12 cellular contexts compared by ENCODE assay signal in the genomic region with DNA sequence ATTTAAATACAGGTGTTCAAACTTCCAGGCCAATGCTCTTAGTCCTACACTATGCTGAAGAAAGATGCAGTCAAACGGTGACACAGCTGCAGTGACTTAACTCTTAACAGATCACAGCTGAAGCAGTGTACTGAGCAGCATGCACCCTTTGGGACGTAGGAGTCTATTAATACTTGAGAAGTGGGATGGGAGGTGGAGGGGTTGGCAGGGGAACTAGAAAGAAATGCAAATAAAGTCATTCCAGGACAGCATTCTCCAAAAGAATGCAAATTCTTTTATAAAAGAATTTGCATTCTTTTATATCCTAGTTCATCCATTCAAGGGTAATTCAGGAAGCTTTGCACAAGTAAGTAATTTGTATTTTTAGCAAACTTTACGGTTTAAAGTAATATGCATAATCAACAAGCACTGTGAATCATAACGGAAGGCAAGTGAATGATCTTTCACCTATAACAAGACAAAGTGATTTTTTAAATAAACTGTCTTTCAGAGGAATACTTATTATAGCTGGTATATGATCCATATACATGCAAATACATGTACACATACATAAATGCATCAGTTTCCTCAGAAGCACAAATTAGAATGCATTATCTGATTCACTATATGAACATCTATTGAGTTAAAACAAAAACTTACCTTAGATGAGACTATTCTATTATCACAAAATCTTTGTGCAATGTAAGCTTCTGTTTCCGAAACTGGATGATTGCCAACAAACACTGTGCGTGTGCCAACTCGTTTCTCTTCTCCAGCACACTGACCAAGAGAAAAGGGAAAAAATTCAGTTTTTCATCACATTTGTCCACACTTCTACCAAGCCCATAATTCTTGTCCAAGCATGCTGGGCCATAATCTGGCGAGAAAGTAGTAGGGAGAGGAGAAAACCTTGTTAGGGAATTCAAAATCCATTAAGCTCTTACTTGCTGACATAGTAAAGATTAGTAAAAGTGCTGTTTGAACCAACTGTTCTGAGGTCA.
DNase-seq lines count a peak whose midpoint lies in the region; ATAC-seq and TF ChIP-seq lines count a peak whose summit lies in the region.
"Had no signal": no experiment of that assay in that cellular context is flagged by ENCODE, and none has a peak within 500 bp of the region (broad histone marks: within the 10 kb centered on the region; RNA-seq: fewer than 3 reads in every experiment).

No MANE protein-coding gene starts in this region.

- peaks cover 27% of the 10 kb centered on the region for H3K36me3 Mint-ChIP-seq in endodermal cell (ENCODE audit: low read depth)
- H3K36me3 Mint-ChIP-seq in activated naive CD4-positive, alpha-beta T cell treated with anti-CD3 and anti-CD28 coated beads for 36 hours (ENCODE audit: low read depth): peaks cover 2% of the 10 kb centered on the region

- H3K4me3 Mint-ChIP-seq in endodermal cell: no peak overlapping the region
- no peak overlapping the region for H3K4me3 Mint-ChIP-seq in activated naive CD4-positive, alpha-beta T cell treated with anti-CD3 and anti-CD28 coated beads for 36 hours
- no peak overlapping the region for H3K4me3 Mint-ChIP-seq in stimulated activated naive CD8-positive, alpha-beta T cell treated with anti-CD3 and anti-CD28 coated beads, Interleukin-15, amount 100 ng/mL, for 72 hours
- H3K4me3 Mint-ChIP-seq: activated naive CD8-positive, alpha-beta T cell treated with anti-CD3 and anti-CD28 coated beads, Interleukin-2, amount 10 ng/mL, durations not matched to agents 7 days and 5 days; naive thymus-derived CD8-positive, alpha-beta T cell had no signal

- no peak for TF ChIP-seq POLR2A in GM18505 (IDR thresholded peaks at IDR 0.05; ENCODE audit: borderline replicate concordance, extremely low read depth, insufficient read depth, insufficient read length)

- peak; percentile 52 for ATAC-seq in GM18505 (IDR thresholded peaks at IDR 0.05; ENCODE audit: unreplicated experiment)
- ATAC-seq in stimulated activated naive CD8-positive, alpha-beta T cell treated with anti-CD3 and anti-CD28 coated beads, Interleukin-15, amount 100 ng/mL, for 72 hours: no peak
- ATAC-seq: naive thymus-derived CD8-positive, alpha-beta T cell; upper lobe of right lung had no signal

- CTCF ChIA-PET in activated naive CD4-positive, alpha-beta T cell treated with anti-CD3 and anti-CD28 coated beads for 36 hours (lab: Charles Lee): no interaction called here

- H3K27me3 Mint-ChIP-seq in endodermal cell (ENCODE audit: insufficient read depth): peaks cover 4% of the 10 kb centered on the region
- H3K27me3 Mint-ChIP-seq in activated naive CD4-positive, alpha-beta T cell treated with anti-CD3 and anti-CD28 coated beads for 36 hours (ENCODE audit: low read depth): no peaks in the 10 kb centered on the region
- no peaks in the 10 kb centered on the region for H3K27me3 Mint-ChIP-seq in stimulated activated naive CD8-positive, alpha-beta T cell treated with anti-CD3 and anti-CD28 coated beads, Interleukin-15, amount 100 ng/mL, for 72 hours
- H3K27me3 Mint-ChIP-seq: activated naive CD8-positive, alpha-beta T cell treated with anti-CD3 and anti-CD28 coated beads, Interleukin-2, amount 10 ng/mL, durations not matched to agents 7 days and 5 days; naive thymus-derived CD8-positive, alpha-beta T cell had no signal

- DNase-seq in NCI-H460 (ENCODE audit: extremely low read depth, low read depth): peak; percentile 21
- no peak for DNase-seq in endodermal cell
- DNase-seq in renal cortical epithelial cell (ENCODE audit: low read depth): peak; percentile 11
- no peak for DNase-seq in activated naive CD4-positive, alpha-beta T cell treated with anti-CD3 and anti-CD28 coated beads for 36 hours
- DNase-seq in stimulated activated naive CD8-positive, alpha-beta T cell treated with anti-CD3 and anti-CD28 coated beads, Interleukin-15, amount 100 ng/mL, for 72 hours: no peak
- DNase-seq in KBM-7: no peak
- no peak for DNase-seq in activated CD4-positive, alpha-beta T cell treated with anti-CD3 and anti-CD28 coated beads, Interleukin-2, amount 50 U/mL, for 48 hours
- DNase-seq: activated CD4-positive, alpha-beta T cell treated with anti-CD3 and anti-CD28 coated beads for 48 hours; activated naive CD8-positive, alpha-beta T cell treated with anti-CD3 and anti-CD28 coated beads, Interleukin-2, amount 10 ng/mL, durations not matched to agents 7 days and 5 days; naive thymus-derived CD8-positive, alpha-beta T cell; upper lobe of right lung had no signal

- H3K9ac ChIP-seq in endodermal cell (ENCODE audit: extremely low read depth, low read length, poor library complexity, severe bottlenecking): no peak overlapping the region

- H3K9me3 Mint-ChIP-seq in endodermal cell: no peaks in the 10 kb centered on the region
- no peaks in the 10 kb centered on the region for H3K9me3 Mint-ChIP-seq in activated naive CD4-positive, alpha-beta T cell treated with anti-CD3 and anti-CD28 coated beads for 36 hours
- H3K9me3 Mint-ChIP-seq in stimulated activated naive CD8-positive, alpha-beta T cell treated with anti-CD3 and anti-CD28 coated beads, Interleukin-15, amount 100 ng/mL, for 72 hours: no peaks in the 10 kb centered on the region
- H3K9me3 Mint-ChIP-seq: activated naive CD8-positive, alpha-beta T cell treated with anti-CD3 and anti-CD28 coated beads, Interleukin-2, amount 10 ng/mL, durations not matched to agents 7 days and 5 days; naive thymus-derived CD8-positive, alpha-beta T cell had no signal

- intact Hi-C loops in activated naive CD4-positive, alpha-beta T cell treated with anti-CD3 and anti-CD28 coated beads for 36 hours (cut with micrococcal nuclease): no loop called here

- in situ Hi-C loops in KBM-7 (cut with MboI; ENCODE audit: low pct_unique_long_range_greater_than_20kb, low sequenced_read_pairs): no loop called here

- TF ChIP-seq CTCF in endodermal cell (conservative IDR thresholded peaks at IDR 0.05): no peak

- no peak overlapping the region for H3K4me3 ChIP-seq in endodermal cell (ENCODE audit: low read length)
- H3K4me3 ChIP-seq: upper lobe of right lung had no signal

- peaks cover 31% of the 10 kb centered on the region for H3K27me3 ChIP-seq in endodermal cell (ENCODE audit: control insufficient read depth, insufficient read depth, low read length, poor library complexity, severe bottlenecking)
- H3K27me3 ChIP-seq: upper lobe of right lung had no signal

- no peaks in the 10 kb centered on the region for H3K36me3 ChIP-seq in endodermal cell (ENCODE audit: control insufficient read depth, insufficient read depth, low read length)
- H3K36me3 ChIP-seq: upper lobe of right lung had no signal

- no peaks in the 10 kb centered on the region for H3K9me3 ChIP-seq in endodermal cell (ENCODE audit: control insufficient read depth, low read length)
- H3K9me3 ChIP-seq: upper lobe of right lung had no signal

- no peaks in the 10 kb centered on the region for H3K4me1 ChIP-seq in endodermal cell (ENCODE audit: control insufficient read depth, insufficient read depth, low read length)

- H3K27ac Mint-ChIP-seq in endodermal cell: peak overlapping the region; percentile 22
- no peak overlapping the region for H3K27ac Mint-ChIP-seq in activated naive CD4-positive, alpha-beta T cell treated with anti-CD3 and anti-CD28 coated beads for 36 hours
- no peak overlapping the region for H3K27ac Mint-ChIP-seq in stimulated activated naive CD8-positive, alpha-beta T cell treated with anti-CD3 and anti-CD28 coated beads, Interleukin-15, amount 100 ng/mL, for 72 hours
- H3K27ac Mint-ChIP-seq: activated naive CD8-positive, alpha-beta T cell treated with anti-CD3 and anti-CD28 coated beads, Interleukin-2, amount 10 ng/mL, durations not matched to agents 7 days and 5 days had no signal

- H3K27ac ChIP-seq in endodermal cell (ENCODE audit: low read depth, low read length): no peak overlapping the region
- H3K27ac ChIP-seq: upper lobe of right lung had no signal

- 87% methylated on average over 6 of the region's 8 CpGs; no CpG with 5 or more reads in 1 of the 2 experiments for WGBS in endodermal cell (ENCODE audit: insufficient coverage in 1 of 2, insufficient read length in 1 of 2), 2 experiments

- H3K4me1 Mint-ChIP-seq in endodermal cell: peaks cover 58% of the 10 kb centered on the region
- H3K4me1 Mint-ChIP-seq in activated naive CD4-positive, alpha-beta T cell treated with anti-CD3 and anti-CD28 coated beads for 36 hours (ENCODE audit: low read depth): peaks cover 18% of the 10 kb centered on the region
- H3K4me1 Mint-ChIP-seq in stimulated activated naive CD8-positive, alpha-beta T cell treated with anti-CD3 and anti-CD28 coated beads, Interleukin-15, amount 100 ng/mL, for 72 hours: peaks cover 21% of the 10 kb centered on the region

Comparison
In these comparisons a context has a peak if more than half of its experiments do, and no peak if none do; other contexts are left out.
1. DNase-seq: peak in NCI-H460 (single experiment) and renal cortical epithelial cell (single experiment); none in endodermal cell (single experiment), activated naive CD4-positive, alpha-beta T cell treated with anti-CD3 and anti-CD28 coated beads for 36 hours (single experiment), stimulated activated naive CD8-positive, alpha-beta T cell treated with anti-CD3 and anti-CD28 coated beads, Interleukin-15, amount 100 ng/mL, for 72 hours (0 of 2), KBM-7 (single experiment) and activated CD4-positive, alpha-beta T cell treated with anti-CD3 and anti-CD28 coated beads, Interleukin-2, amount 50 U/mL, for 48 hours (0 of 2).